In genomic region chr19:13774217-13775191, GRCh38 we compare ENCODE assay signal across 8 cellular contexts. TPM values are rescaled to one million over a fixed set of nuclear protein-coding genes. Genes with fewer than 3 reads are reported as not detected.
DNase-seq lines count a peak whose midpoint lies in the region; ATAC-seq and TF ChIP-seq lines count a peak whose summit lies in the region.

Gene C19orf53, plus strand, starts transcription at chr19:13774456. Its CDS starts 22 bp downstream, at chr19:13774478.

- H3K4me3 ChIP-seq in epithelial cell of esophagus (ENCODE audit: low read length) (peak within 1 kb of the TSS; percentile 83), mononuclear cell (ENCODE audit: low read length) (peak within 1 kb of the TSS; percentile 87)

- no peaks in the 10 kb centered on the region for H3K27me3 Mint-ChIP-seq in IgD-negative memory B cell

- H3K4me1 ChIP-seq in mononuclear cell (ENCODE audit: insufficient read depth, low read length), result peaks cover 17% of the 10 kb centered on the region

- H3K4me1 Mint-ChIP-seq in IgD-negative memory B cell, result peaks cover 16 to 18% (median 18%) of the 10 kb centered on the region in 3 donors

- no peak for TF ChIP-seq CTCF in epithelial cell of esophagus (IDR thresholded peaks at IDR 0.05; ENCODE audit: insufficient read depth, low read depth, low read length, missing control alignments)

- ATAC-seq in GM21529 (IDR thresholded peaks at IDR 0.05; ENCODE audit: unreplicated experiment), result peak; percentile 88

- H3K9me3 ChIP-seq in mononuclear cell (ENCODE audit: low read depth, low read length), result no peaks in the 10 kb centered on the region

- H3K36me3 Mint-ChIP-seq in IgD-negative memory B cell, result peaks cover 4% of the 10 kb centered on the region

- H3K27ac Mint-ChIP-seq in IgD-negative memory B cell, result peak within 1 kb of the TSS; percentile 87 to 98 (median 98)

- peak within 1 kb of the TSS; percentile 95 to 100 (median 100) for H3K4me3 Mint-ChIP-seq in IgD-negative memory B cell

- H3K27me3 ChIP-seq in mononuclear cell (ENCODE audit: insufficient read depth, low read length), result no peaks in the 10 kb centered on the region

- no peaks in the 10 kb centered on the region for H3K9me3 Mint-ChIP-seq in IgD-negative memory B cell

- peak; percentile 83 for DNase-seq in DMS 273 treated with DMSO at 0.1 percent for 48 hours (lab: John Stamatoyannopoulos, UW)
- peak; percentile 99 for DNase-seq in OCI-M2 (lab: John Stamatoyannopoulos, UW; ENCODE audit: unreplicated experiment)
- peak; percentile 82 for DNase-seq in activated T-cell treated with anti-CD3 and anti-CD28 coated beads for 4 hours
- DNase-seq in epithelial cell of esophagus (ENCODE audit: low read depth), result peak; percentile 95
- DNase-seq in stimulated activated CD8-positive, alpha-beta memory T cell treated with anti-CD3 and anti-CD28 coated beads, Interleukin-4, amount 100 ng/mL, for 1 hour (ENCODE audit: low read depth in 2 of 2, low spot score in 1 of 2), result peak; percentile 71 to 73

RNA-seq across cellular contexts. Expression of gene C19orf53, which starts in this region (rescaled TPM):
- polyA plus RNA-seq in IgD-negative memory B cell, result 208 TPM
- total RNA-seq in mononuclear cell, result 56.5 TPM

Comparison
In these comparisons a context has a peak if more than half of its experiments do, and no peak if none do; other contexts are left out.
1. Peak in every context shown above with its lines: DNase-seq, ATAC-seq and H3K4me3 ChIP-seq.